ENCODE assay signal across 28 cellular contexts in the genomic region with DNA sequence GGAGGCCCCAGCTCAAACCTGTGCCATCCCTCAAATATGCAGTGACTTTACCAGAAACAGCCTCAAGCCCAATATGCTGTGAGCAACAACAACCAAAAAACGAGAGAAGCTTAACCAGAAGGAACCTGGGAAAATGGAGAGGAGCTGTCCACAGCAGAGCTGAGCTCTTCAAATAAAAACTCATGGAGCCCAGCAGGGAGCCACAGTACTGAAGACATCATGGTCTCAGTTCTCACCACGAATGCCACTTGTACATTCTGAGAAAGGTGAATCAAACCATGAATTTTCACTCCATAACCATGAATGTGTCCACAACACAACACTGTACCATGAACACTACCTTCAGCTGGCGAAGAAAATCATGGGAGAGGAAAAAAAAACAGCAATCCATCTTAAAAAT. TPM values are rescaled to one million over a fixed set of nuclear protein-coding genes. Genes with fewer than 3 reads are reported as not detected.
DNase-seq lines count a peak whose midpoint lies in the region; ATAC-seq, FAIRE-seq and TF ChIP-seq lines count a peak whose summit lies in the region.
"Had no signal": no experiment of that assay in that cellular context is flagged by ENCODE, and none has a peak within 500 bp of the region (broad histone marks: within the 10 kb centered on the region; RNA-seq: fewer than 3 reads in every experiment).

No MANE protein-coding gene starts in this region.

- H3K4me3 ChIP-seq in HEK293 (ENCODE audit: low read depth, low read length) (no peak overlapping the region), bronchial epithelial cell (ENCODE audit: low read depth, low read length) (no peak overlapping the region), PC-3 (ENCODE audit: low read length) (no peak overlapping the region)
- H3K4me3 ChIP-seq: BLaER1, GM12878 had no signal

- DNase-seq in bronchial epithelial cell (ENCODE audit: low read depth): no peak
- DNase-seq in PC-3: no peak
- no peak for DNase-seq in NCI-H1048 (lab: John Stamatoyannopoulos, UW)
- DNase-seq: 8988T; ACHN; BE2C; C1 segment of cervical spinal cord; CD4-positive, alpha-beta memory T cell; CD4-positive, CD25-positive, alpha-beta regulatory T cell; CD8-positive, alpha-beta memory T cell; COR-L47; DMS 273 treated with DMSO at 0.1 percent for 48 hours; DMS153; DMS53; DMS79; DND-41; EL; GDM1 had no signal

- ATAC-seq in PC-3 (no peak), GM18519 (IDR thresholded peaks at IDR 0.05; ENCODE audit: low FRiP score, unreplicated experiment) (no peak)
- ATAC-seq: GM12878 had no signal

- no peaks in the 10 kb centered on the region for H4K20me1 ChIP-seq in PC-3 (ENCODE audit: low read length)
- H4K20me1 ChIP-seq: BLaER1 had no signal

- TF ChIP-seq CTCF in HEK293 (tag by site-specific recombination; IDR thresholded peaks at IDR 0.05) (no peak), bronchial epithelial cell (IDR thresholded peaks at IDR 0.05; ENCODE audit: insufficient read depth, low read length, severe bottlenecking) (no peak), PC-3 (conservative IDR thresholded peaks at IDR 0.05; ENCODE audit: low read depth, low read length) (no peak)

- BruUV-seq in PC-3 (replicated peaks; lab: Mats Ljungman, UMichigan): no TSS peak

- FAIRE-seq in bronchial epithelial cell (lab: Jason Lieb, UNC): peak; percentile 50
- FAIRE-seq: A204.1, GM12878, GM12892, GM18507, GM19239 had no signal

- H3K4me1 ChIP-seq in HEK293 (ENCODE audit: control insufficient read depth, insufficient read depth, low read length): no peaks in the 10 kb centered on the region
- H3K4me1 ChIP-seq in PC-3 (ENCODE audit: insufficient read depth, low read length): no peaks in the 10 kb centered on the region
- H3K4me1 ChIP-seq: BE2C had no signal

- H3K4me2 ChIP-seq in PC-3 (ENCODE audit: low read length): no peak overlapping the region
- H3K4me2 ChIP-seq: BLaER1 had no signal

- H3F3A ChIP-seq in PC-3 (ENCODE audit: low read length, unreplicated experiment): no peaks in the 10 kb centered on the region

- no peak for TF ChIP-seq EP300 in Ishikawa (IDR thresholded peaks at IDR 0.05; ENCODE audit: borderline replicate concordance)

- CTCF ChIA-PET in HEK293 (lab: Yijun Ruan, JAX): interaction anchor here (0.6 to 2.3 kb wide), 4 partner anchors 7 to 54 kb away, joined by 3 to 18 read pairs (median 4); no protein-coding TSS in a partner anchor
- CTCF ChIA-PET in PC-3 (lab: Charles Lee): no interaction called here

- H3K36me3 ChIP-seq in HEK293 (ENCODE audit: control insufficient read depth in 2 of 2, insufficient read depth in 1 of 2, low read length in 2 of 2) (peaks cover 0 to 3% of the 10 kb centered on the region in 2 experiments; a peak in 1 of 3 replicates), bronchial epithelial cell (ENCODE audit: control insufficient read depth, insufficient read depth, low read length) (no peaks in the 10 kb centered on the region), PC-3 (ENCODE audit: low read depth, low read length) (no peaks in the 10 kb centered on the region)
- H3K36me3 ChIP-seq: BE2C, BLaER1 had no signal

- H3K9me3 ChIP-seq in HEK293 (ENCODE audit: control insufficient read depth, insufficient read depth, low read depth, low read length) (no peaks in the 10 kb centered on the region), PC-3 (ENCODE audit: low read length) (no peaks in the 10 kb centered on the region)
- H3K9me3 ChIP-seq: BE2C, BLaER1 had no signal

- TF ChIP-seq RAD21 in Ishikawa (IDR thresholded peaks at IDR 0.05; ENCODE audit: low read depth): no peak

- POLR2A ChIA-PET in HEK293 (lab: Yijun Ruan, JAX) (no interaction called here), PC-3 (lab: Charles Lee; ENCODE audit: unreplicated experiment) (no interaction called here)

- H2AFZ ChIP-seq in PC-3 (ENCODE audit: low read length): no peak overlapping the region

- H3K9ac ChIP-seq in PC-3 (ENCODE audit: low read length): no peak overlapping the region
- H3K9ac ChIP-seq: BLaER1 had no signal

- intact Hi-C loops in PC-3 (cut with micrococcal nuclease): no loop called here

- H3K79me2 ChIP-seq in PC-3 (ENCODE audit: low read length): no peaks in the 10 kb centered on the region

- H3K9me2 ChIP-seq in PC-3 (replicated peaks; ENCODE audit: low read length): no peaks in the 10 kb centered on the region

- H3K27ac ChIP-seq in HEK293 (ENCODE audit: extremely low read depth, low read depth, low read length) (no peak overlapping the region), PC-3 (ENCODE audit: low read length) (no peak overlapping the region)
- H3K27ac ChIP-seq: BLaER1 had no signal

- no peaks in the 10 kb centered on the region for H3K27me3 ChIP-seq in bronchial epithelial cell (ENCODE audit: control insufficient read depth, insufficient read depth, low read length)
- H3K27me3 ChIP-seq in PC-3 (ENCODE audit: low read length): 0 out of 2 replicates have a peak, but pooled peaks cover 4% of the 10 kb centered on the region
- H3K27me3 ChIP-seq: BE2C, BLaER1 had no signal

TF ChIP-seq in HEK293, 187 proteins besides CTCF, POLR2A, EP300 and RAD21:
- TF ChIP-seq TRIM28 (IDR thresholded peaks at IDR 0.05; ENCODE audit: borderline replicate concordance, low read length) (peak; percentile 10; the same call in 1 of the 2 replicates), ZNF324 (tag by site-specific recombination; IDR thresholded peaks at IDR 0.05) (no peak)
- TF ChIP-seq, protein P1, sequence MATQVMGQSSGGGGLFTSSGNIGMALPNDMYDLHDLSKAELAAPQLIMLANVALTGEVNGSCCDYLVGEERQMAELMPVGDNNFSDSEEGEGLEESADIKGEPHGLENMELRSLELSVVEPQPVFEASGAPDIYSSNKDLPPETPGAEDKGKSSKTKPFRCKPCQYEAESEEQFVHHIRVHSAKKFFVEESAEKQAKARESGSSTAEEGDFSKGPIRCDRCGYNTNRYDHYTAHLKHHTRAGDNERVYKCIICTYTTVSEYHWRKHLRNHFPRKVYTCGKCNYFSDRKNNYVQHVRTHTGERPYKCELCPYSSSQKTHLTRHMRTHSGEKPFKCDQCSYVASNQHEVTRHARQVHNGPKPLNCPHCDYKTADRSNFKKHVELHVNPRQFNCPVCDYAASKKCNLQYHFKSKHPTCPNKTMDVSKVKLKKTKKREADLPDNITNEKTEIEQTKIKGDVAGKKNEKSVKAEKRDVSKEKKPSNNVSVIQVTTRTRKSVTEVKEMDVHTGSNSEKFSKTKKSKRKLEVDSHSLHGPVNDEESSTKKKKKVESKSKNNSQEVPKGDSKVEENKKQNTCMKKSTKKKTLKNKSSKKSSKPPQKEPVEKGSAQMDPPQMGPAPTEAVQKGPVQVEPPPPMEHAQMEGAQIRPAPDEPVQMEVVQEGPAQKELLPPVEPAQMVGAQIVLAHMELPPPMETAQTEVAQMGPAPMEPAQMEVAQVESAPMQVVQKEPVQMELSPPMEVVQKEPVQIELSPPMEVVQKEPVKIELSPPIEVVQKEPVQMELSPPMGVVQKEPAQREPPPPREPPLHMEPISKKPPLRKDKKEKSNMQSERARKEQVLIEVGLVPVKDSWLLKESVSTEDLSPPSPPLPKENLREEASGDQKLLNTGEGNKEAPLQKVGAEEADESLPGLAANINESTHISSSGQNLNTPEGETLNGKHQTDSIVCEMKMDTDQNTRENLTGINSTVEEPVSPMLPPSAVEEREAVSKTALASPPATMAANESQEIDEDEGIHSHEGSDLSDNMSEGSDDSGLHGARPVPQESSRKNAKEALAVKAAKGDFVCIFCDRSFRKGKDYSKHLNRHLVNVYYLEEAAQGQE (tag by site-specific recombination; IDR thresholded peaks at IDR 0.05): 0 out of 2 replicates have a peak, but pooled peaks have one; percentile 57

TF ChIP-seq in Ishikawa, 13 proteins besides CTCF, POLR2A, EP300 and RAD21:
- TF ChIP-seq, protein P2, sequence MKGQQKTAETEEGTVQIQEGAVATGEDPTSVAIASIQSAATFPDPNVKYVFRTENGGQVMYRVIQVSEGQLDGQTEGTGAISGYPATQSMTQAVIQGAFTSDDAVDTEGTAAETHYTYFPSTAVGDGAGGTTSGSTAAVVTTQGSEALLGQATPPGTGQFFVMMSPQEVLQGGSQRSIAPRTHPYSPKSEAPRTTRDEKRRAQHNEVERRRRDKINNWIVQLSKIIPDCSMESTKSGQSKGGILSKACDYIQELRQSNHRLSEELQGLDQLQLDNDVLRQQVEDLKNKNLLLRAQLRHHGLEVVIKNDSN (IDR thresholded peaks at IDR 0.05): no peak
- TF ChIP-seq ZBTB7A (IDR thresholded peaks at IDR 0.05; ENCODE audit: low read depth): no peak
- no peak for TF ChIP-seq TCF12 (IDR thresholded peaks at IDR 0.05; ENCODE audit: low read depth)
- no peak for TF ChIP-seq YY1 (IDR thresholded peaks at IDR 0.05; ENCODE audit: low read depth)
- TF ChIP-seq, protein P1 (IDR thresholded peaks at IDR 0.05; ENCODE audit: low read depth): peak; percentile 44; the same call in 1 of the 2 replicates
- TF ChIP-seq, protein P3, sequence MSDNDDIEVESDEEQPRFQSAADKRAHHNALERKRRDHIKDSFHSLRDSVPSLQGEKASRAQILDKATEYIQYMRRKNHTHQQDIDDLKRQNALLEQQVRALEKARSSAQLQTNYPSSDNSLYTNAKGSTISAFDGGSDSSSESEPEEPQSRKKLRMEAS (IDR thresholded peaks at IDR 0.05): no peak
- TF ChIP-seq CREB1 (IDR thresholded peaks at IDR 0.05; ENCODE audit: low read depth): no peak
- no peak for TF ChIP-seq TAF1 (IDR thresholded peaks at IDR 0.05; ENCODE audit: low read depth)

RNA-seq across cellular contexts. Expression of a gene that starts 50.5 kb away (rescaled TPM):
- not detected in 2 replicates for total RNA-seq in bronchial epithelial cell
- total RNA-seq in PC-3 (2014; rRNA removed): not detected in 2 replicates
- total RNA-seq: CD4-positive, alpha-beta memory T cell; CD4-positive, CD25-positive, alpha-beta regulatory T cell; CD8-positive, alpha-beta memory T cell; G401 had no signal
